In the genomic region with DNA sequence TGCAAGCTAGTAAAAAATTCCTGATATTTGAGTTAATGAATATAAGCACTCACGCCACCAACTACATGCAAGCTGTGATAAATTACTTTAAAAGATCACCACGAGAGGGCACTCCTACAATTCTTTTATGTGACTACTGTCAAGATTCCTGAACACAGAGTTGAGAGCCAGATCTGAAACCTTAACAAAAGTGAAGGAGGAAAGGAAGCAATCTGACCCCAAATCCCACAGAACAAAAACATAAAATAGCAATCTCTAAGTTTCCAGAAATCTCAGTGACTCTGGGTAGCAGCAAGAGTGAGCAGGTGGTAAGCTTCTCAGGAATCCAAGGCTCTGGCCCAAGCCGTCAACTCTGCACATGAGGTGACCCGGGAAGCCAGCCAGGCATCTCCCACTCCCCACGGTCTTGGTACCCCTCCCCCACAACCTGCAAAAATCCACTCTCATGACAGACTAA, we compare ENCODE assay signal across 8 cellular contexts. TPM values are rescaled to one million over a fixed set of nuclear protein-coding genes. Genes with fewer than 3 reads are reported as not detected.
DNase-seq lines count a peak whose midpoint lies in the region; ATAC-seq and TF ChIP-seq lines count a peak whose summit lies in the region.

No MANE protein-coding gene starts in this region.

- H3K27me3 ChIP-seq in right cardiac atrium (ENCODE audit: control insufficient read depth, insufficient read depth): no peaks in the 10 kb centered on the region

- no peaks in the 10 kb centered on the region for H3K9me3 ChIP-seq in right cardiac atrium (ENCODE audit: control insufficient read depth, low read length)

- intact Hi-C loops in right cardiac atrium (cut with DNase I): loop anchor here (2.0 to 5.0 kb wide), 2 partner anchors 84 kb away; a partner anchor contains a TSS
- intact Hi-C loops in sciatic nerve (cut with DNase I): loop anchor here (2.0 kb wide), 1 partner anchor 84 kb away; no protein-coding TSS in a partner anchor

- DNase-seq in AG09309 (ENCODE audit: low read depth): peak; percentile 44
- peak; percentile 41 for DNase-seq in GM12864 (ENCODE audit: low read depth)
- peak; percentile 25 for DNase-seq in NCI-H2196 treated with DMSO at 0.1 percent for 48 hours (lab: John Stamatoyannopoulos, UW; ENCODE audit: unreplicated experiment)
- DNase-seq in amniotic stem cell (lab: John Stamatoyannopoulos, UW): peak; percentile 22
- no peak for DNase-seq in right cardiac atrium
- no peak for DNase-seq in sciatic nerve (ENCODE audit: low spot score)
- DNase-seq in stimulated activated CD8-positive, alpha-beta memory T cell treated with anti-CD3 and anti-CD28 coated beads, Interleukin-4, amount 100 ng/mL, for 48 hours: no peak

- peak; percentile 72 to 80 for ATAC-seq in right cardiac atrium
- peak; percentile 89 for ATAC-seq in sciatic nerve
- no peak for ATAC-seq in GM18907 (IDR thresholded peaks at IDR 0.05; ENCODE audit: unreplicated experiment)

- no peak overlapping the region for H3K27ac ChIP-seq in right cardiac atrium (ENCODE audit: low read length)

- H3K4me3 ChIP-seq in AG09309 (ENCODE audit: control insufficient read depth, low read depth, low read length) (no peak overlapping the region), GM12864 (ENCODE audit: low read depth, low read length) (no peak overlapping the region), right cardiac atrium (ENCODE audit: low read length) (no peak overlapping the region)

- TF ChIP-seq CTCF in AG09309 (IDR thresholded peaks at IDR 0.05; ENCODE audit: control insufficient read depth, insufficient read depth, low read depth, low read length, missing control alignments) (peak; percentile 42), GM12864 (IDR thresholded peaks at IDR 0.05; ENCODE audit: low read depth, low read length, missing control alignments) (peak; percentile 39)

- WGBS in right cardiac atrium: 35% methylated on average over 5 of the region's 5 CpGs

- H3K4me1 ChIP-seq in right cardiac atrium (ENCODE audit: control insufficient read depth, insufficient read depth, low read length): peaks cover 2% of the 10 kb centered on the region

RNA-seq across cellular contexts. Expression of a gene that starts 55.1 kb away (rescaled TPM):
- total RNA-seq in right cardiac atrium (10 to 100 TPM; 53.3 to 65.1 (median 58.8) TPM), sciatic nerve (71.7 TPM)
- 33.2 TPM for polyA plus RNA-seq in right cardiac atrium

Comparison
In these comparisons a context has a peak if more than half of its experiments do, and no peak if none do; other contexts are left out.
1. DNase-seq: peak in AG09309 (single experiment), GM12864 (single experiment), NCI-H2196 treated with DMSO at 0.1 percent for 48 hours (single experiment) and amniotic stem cell (single experiment); none in right cardiac atrium (0 of 3), sciatic nerve (single experiment) and stimulated activated CD8-positive, alpha-beta memory T cell treated with anti-CD3 and anti-CD28 coated beads, Interleukin-4, amount 100 ng/mL, for 48 hours (single experiment).